Comparison of ENCODE assay signal across 8 cellular contexts in genomic region chr11:88357323-88358039, GRCh38. TPM values are rescaled to one million over a fixed set of nuclear protein-coding genes. Genes with fewer than 3 reads are reported as not detected.
A peak's percentile ranks its signal among the peaks of the same experiment; 100 is the strongest.
DNase-seq lines count a peak whose midpoint lies in the region; ATAC-seq and TF ChIP-seq lines count a peak whose summit lies in the region.

No MANE protein-coding gene starts in this region.

- WGBS in lung, 2 donors: 43 to 51% methylated on average over 3 of the region's 3 CpGs

- POLR2A ChIA-PET in A673 (lab: Charles Lee; ENCODE audit: low non-redundant PET) (no interaction called here), RWPE1 (lab: Yijun Ruan, JAX; ENCODE audit: low non-redundant PET) (no interaction called here)

- peak; percentile 42 for DNase-seq in A673 (ENCODE audit: low spot score)
- DNase-seq in SK-N-MC (ENCODE audit: low read depth, low spot score): no peak
- no peak for DNase-seq in lung (ENCODE audit: low spot score)
- DNase-seq in RWPE1 (ENCODE audit: low spot score): no peak
- no peak for DNase-seq in NCI-H446 (lab: John Stamatoyannopoulos, UW)
- no peak for DNase-seq in HuH-7 (ENCODE audit: low spot score)

- H3K4me3 ChIP-seq in A673 (ENCODE audit: low read depth, low read length, poor library complexity, severe bottlenecking) (no peak overlapping the region), SK-N-MC (peak overlapping the region; percentile 41), lung (no peak overlapping the region)

- no TSS peak for BruUV-seq in A673 (replicated peaks; lab: Mats Ljungman, UMichigan)

- H3K4me1 ChIP-seq in A673 (ENCODE audit: insufficient read depth, low read length, poor library complexity, severe bottlenecking) (peaks cover 15% of the 10 kb centered on the region), lung (ENCODE audit: control insufficient read depth in 2 of 2, insufficient read depth in 2 of 2, low read length in 2 of 2) (no peaks in the 10 kb centered on the region)

- no peaks in the 10 kb centered on the region for H3K27me3 ChIP-seq in A673 (replicated peaks; ENCODE audit: insufficient read depth, low read depth, low read length, poor library complexity)
- H3K27me3 ChIP-seq in lung (ENCODE audit: control insufficient read depth, insufficient read depth): no peaks in the 10 kb centered on the region

- CTCF ChIA-PET in A673 (lab: Charles Lee) (interaction anchor here (0.6 kb wide), 1 partner anchor 29 kb away, joined by 9 read pairs; no protein-coding TSS in a partner anchor), RWPE1 (lab: Yijun Ruan, JAX) (no interaction called here)

- H3K27ac ChIP-seq in A673 (ENCODE audit: low read depth, low read length, poor library complexity, severe bottlenecking): peak overlapping the region; percentile 31
- H3K27ac ChIP-seq in SK-N-MC: peak overlapping the region; percentile 86
- H3K27ac ChIP-seq in lung (ENCODE audit: low read depth in 1 of 2, low read length in 1 of 2): no peak overlapping the region
- H3K27ac ChIP-seq in RWPE1: no peak overlapping the region

- H3K9me3 ChIP-seq in A673 (ENCODE audit: low read depth, low read length, poor library complexity, severe bottlenecking) (no peaks in the 10 kb centered on the region), SK-N-MC (ENCODE audit: low read depth, low read length) (no peaks in the 10 kb centered on the region), lung (ENCODE audit: control insufficient read depth in 2 of 2, insufficient read depth in 1 of 2, low read length in 1 of 2) (no peaks in the 10 kb centered on the region)

- no peak for TF ChIP-seq CTCF in A673 (conservative IDR thresholded peaks at IDR 0.05; ENCODE audit: low read depth, low read length)
- TF ChIP-seq CTCF in lung (IDR thresholded peaks at IDR 0.05; ENCODE audit: control extremely low read depth, extremely low read depth): no peak
- TF ChIP-seq CTCF in RWPE1 (conservative IDR thresholded peaks at IDR 0.05; ENCODE audit: low read depth): no peak

- intact Hi-C loops in A673 (cut with micrococcal nuclease; ENCODE audit: unreplicated experiment): no loop called here

- H3K36me3 ChIP-seq in A673 (ENCODE audit: insufficient read depth, low read length, poor library complexity, severe bottlenecking) (no peaks in the 10 kb centered on the region), SK-N-MC (ENCODE audit: insufficient read depth, low read length) (no peaks in the 10 kb centered on the region), lung (ENCODE audit: control insufficient read depth in 2 of 2, insufficient read depth in 2 of 2, low read length in 2 of 2) (no peaks in the 10 kb centered on the region)

- peak overlapping the region; percentile 12 for H3K9ac ChIP-seq in SK-N-MC (ENCODE audit: insufficient read length)

- peak; percentile 46 for ATAC-seq in GM18520 (IDR thresholded peaks at IDR 0.05; ENCODE audit: unreplicated experiment)
- peak; percentile 59 for ATAC-seq in HG02884 (IDR thresholded peaks at IDR 0.05; ENCODE audit: unreplicated experiment)
- peak; percentile 27 for ATAC-seq in lung (ENCODE audit: insufficient read depth, low FRiP score)

RNA-seq across cellular contexts. Expression of gene CTSC, which starts 19.9 kb away (rescaled TPM):
- total RNA-seq in A673 (2021) (86.4 and 116 TPM in 2 replicates), lung (100 to 1,000 TPM in 1 of 2 donors, 10 to 100 TPM in 1; 87.1 to 304 TPM)
- polyA plus RNA-seq in lung: 100 to 1,000 TPM; 137 to 363 TPM

Comparison
In these comparisons a context has a peak if more than half of its experiments do, and no peak if none do; other contexts are left out.
1. H3K27ac ChIP-seq: peak in A673 (single experiment) and SK-N-MC (single experiment); none in lung (0 of 2) and RWPE1 (single experiment).
2. Peak in every context shown above with its lines, with median percentiles within 50 percentile points of each other: ATAC-seq.